ENCODE assay signal across 16 cellular contexts in genomic region chr11:111176603-111177002, GRCh38.
DNase-seq lines count a peak whose midpoint lies in the region; ATAC-seq, FAIRE-seq and TF ChIP-seq lines count a peak whose summit lies in the region.
"Had no signal": no experiment of that assay in that cellular context is flagged by ENCODE, and none has a peak within 500 bp of the region (broad histone marks: within the 10 kb centered on the region; RNA-seq: fewer than 3 reads in every experiment).

No MANE protein-coding gene starts in this region.

- no peak overlapping the region for H3K4me3 ChIP-seq in Karpas-422 (ENCODE audit: low read length)

- no peaks in the 10 kb centered on the region for H3K36me3 ChIP-seq in Karpas-422 (ENCODE audit: insufficient read depth, low read length)

- H2AFZ ChIP-seq in Karpas-422 (ENCODE audit: low read length) = peak overlapping the region; percentile 0; the same call in 1 of the 2 replicates

- H4K20me1 ChIP-seq in Karpas-422 (ENCODE audit: insufficient read depth, low read depth, low read length) = no peaks in the 10 kb centered on the region

- H3K4me3 Mint-ChIP-seq in immature natural killer cell = no peak overlapping the region
- H3K4me3 Mint-ChIP-seq: activated naive CD4-positive, alpha-beta T cell treated with anti-CD3 and anti-CD28 coated beads, Interleukin-2, amount 50 U/mL, for 24 hours had no signal

- no peak overlapping the region for H3K4me2 ChIP-seq in Karpas-422 (ENCODE audit: low read depth, low read length, poor library complexity, severe bottlenecking)

- 0 out of 2 replicates have a peak overlapping the region, but pooled peaks have one; percentile 0 for H3K9ac ChIP-seq in Karpas-422 (ENCODE audit: low read length)

- ATAC-seq in GM19467 (IDR thresholded peaks at IDR 0.05; ENCODE audit: unreplicated experiment) (peak; percentile 54), HG02885 (IDR thresholded peaks at IDR 0.05; ENCODE audit: poor library complexity, unreplicated experiment) (peak; percentile 55)

- H3K9me3 ChIP-seq in Karpas-422 (ENCODE audit: low read length) = no peaks in the 10 kb centered on the region

- H3K79me2 ChIP-seq in Karpas-422 (ENCODE audit: low read length) = no peaks in the 10 kb centered on the region

- H3K27ac ChIP-seq in Karpas-422 (ENCODE audit: low read length) (peak overlapping the region; percentile 60), caudate nucleus (ENCODE audit: low read depth, low read length) (no peak overlapping the region)

- H3K27me3 Mint-ChIP-seq in immature natural killer cell (ENCODE audit: low read depth in 3 of 3) = peaks cover 0 to 5% (median 3%) of the 10 kb centered on the region in 3 donors

- DNase-seq in GM12891 (ENCODE audit: insufficient read length, low spot score) (no peak), Karpas-422 (no peak), NCI-H2227 treated with DMSO at 0.1 percent for 48 hours (lab: John Stamatoyannopoulos, UW) (no peak), immature natural killer cell (no peak), GF-D8 (lab: John Stamatoyannopoulos, UW) (no peak), caudate nucleus (lab: John Stamatoyannopoulos, UW) (no peak)
- DNase-seq: IMR-90, islet precursor cell, T1000 had no signal

- H3K9me3 Mint-ChIP-seq in immature natural killer cell = no peaks in the 10 kb centered on the region
- H3K9me3 Mint-ChIP-seq: activated naive CD4-positive, alpha-beta T cell treated with anti-CD3 and anti-CD28 coated beads, Interleukin-2, amount 50 U/mL, for 24 hours; naive thymus-derived CD8-positive, alpha-beta T cell had no signal

- H3K4me1 Mint-ChIP-seq in immature natural killer cell = no peaks in the 10 kb centered on the region
- H3K4me1 Mint-ChIP-seq: activated naive CD4-positive, alpha-beta T cell treated with anti-CD3 and anti-CD28 coated beads, Interleukin-2, amount 50 U/mL, for 24 hours had no signal

- no peaks in the 10 kb centered on the region for H3K9me2 ChIP-seq in Karpas-422 (replicated peaks; ENCODE audit: insufficient read depth, low read length)

- H3K27me3 ChIP-seq in Karpas-422 (ENCODE audit: low read length) = no peaks in the 10 kb centered on the region

- TF ChIP-seq POLR2A in GM12891 (IDR thresholded peaks at IDR 0.05; ENCODE audit: low read depth, low read length) = no peak

- no peak for FAIRE-seq in GM12891 (lab: Jason Lieb, UNC)
- FAIRE-seq: colon, H1, RCC 7860 had no signal

- H3K4me1 ChIP-seq in Karpas-422 (ENCODE audit: low read length) = peaks cover 40% of the 10 kb centered on the region

- H3K27ac Mint-ChIP-seq in immature natural killer cell = no peak overlapping the region
- H3K27ac Mint-ChIP-seq: activated naive CD4-positive, alpha-beta T cell treated with anti-CD3 and anti-CD28 coated beads, Interleukin-2, amount 50 U/mL, for 24 hours had no signal

- no peaks in the 10 kb centered on the region for H3K36me3 Mint-ChIP-seq in immature natural killer cell
- H3K36me3 Mint-ChIP-seq: activated naive CD4-positive, alpha-beta T cell treated with anti-CD3 and anti-CD28 coated beads, Interleukin-2, amount 50 U/mL, for 24 hours; naive thymus-derived CD8-positive, alpha-beta T cell had no signal

TF ChIP-seq in GM12891, 5 proteins besides CTCF, POLR2A, EP300 and RAD21:
- TF ChIP-seq SPI1 (IDR thresholded peaks at IDR 0.05; ENCODE audit: low read depth, low read length) (peak; percentile 84), PAX5 (IDR thresholded peaks at IDR 0.05; ENCODE audit: insufficient read depth, low read length, severe bottlenecking) (no peak)
